Comparison of ENCODE assay signal across 32 cellular contexts in genomic region chr2:127586136-127586535, GRCh38. TPM values are rescaled to one million over a fixed set of nuclear protein-coding genes. Genes with fewer than 3 reads are reported as not detected.
"Had no signal": no experiment of that assay in that cellular context is flagged by ENCODE, and none has a peak within 500 bp of the region (broad histone marks: within the 10 kb centered on the region; RNA-seq: fewer than 3 reads in every experiment).

No MANE protein-coding gene starts in this region.

- H3K4me1 Mint-ChIP-seq: activated CD4-positive, alpha-beta T cell treated with anti-CD3 and anti-CD28 coated beads for 36 hours; activated CD8-positive, alpha-beta memory T cell treated with anti-CD3 and anti-CD28 coated beads, Interleukin-2, amount 10 ng/mL, durations not matched to agents 7 days and 5 days; activated naive CD8-positive, alpha-beta T cell treated with anti-CD3 and anti-CD28 coated beads, Interleukin-2, amount 50 U/mL, for 24 hours had no signal

- DNase-seq: activated CD4-positive, alpha-beta T cell treated with anti-CD3 and anti-CD28 coated beads for 36 hours; activated CD4-positive, CD25-positive, alpha-beta regulatory T cell; activated CD8-positive, alpha-beta memory T cell treated with anti-CD3 and anti-CD28 coated beads, Interleukin-2, amount 10 ng/mL, durations not matched to agents 7 days and 5 days; activated CD8-positive, alpha-beta T cell treated with anti-CD3 and anti-CD28 coated beads, Interleukin-2, amount 10 ng/mL, durations not matched to agents 7 days and 5 days; activated gamma-delta T cell; activated naive CD4-positive, alpha-beta T cell treated with anti-CD3 and anti-CD28 coated beads, Interleukin-2, amount 10 ng/mL, durations not matched to agents 7 days and 5 days; activated naive CD8-positive, alpha-beta T cell treated with anti-CD3 and anti-CD28 coated beads, Interleukin-2, amount 50 U/mL, for 24 hours; amygdala; central memory CD4-positive, alpha-beta T cell; dermis blood vessel endothelial cell; effector CD4-positive, alpha-beta T cell; esophagus squamous epithelium; foreskin melanocyte; heart right ventricle; kidney glomerular epithelial cell; left lung; lower lobe of right lung; mesenchymal stem cell; mucosa of descending colon; nucleus accumbens; psoas muscle; stimulated activated CD4-positive, alpha-beta T cell treated with anti-CD3 and anti-CD28 coated beads, Interleukin-4, amount 100 ng/mL, for 1 hour; stimulated activated naive CD8-positive, alpha-beta T cell treated with anti-CD3 and anti-CD28 coated beads, Interleukin-15, Interleukin-2, amounts not matched to agents 100 U/mL and 50 U/mL, for 24 hours; trophoblast cell had no signal

- H3K27me3 ChIP-seq: esophagus squamous epithelium, heart right ventricle, left lung had no signal

- H3K9me3 ChIP-seq: esophagus squamous epithelium, heart right ventricle, left lung, lower lobe of right lung, mucosa of descending colon, psoas muscle, thoracic aorta had no signal

- H3K27ac ChIP-seq: epithelial cell of prostate, esophagus squamous epithelium, heart right ventricle, left lung, lower lobe of right lung, parathyroid adenoma, psoas muscle, thoracic aorta had no signal

- H3K4me3 ChIP-seq: esophagus squamous epithelium, heart right ventricle, left lung, lower lobe of right lung, mucosa of descending colon, psoas muscle, thoracic aorta had no signal

- H3K36me3 Mint-ChIP-seq: activated CD8-positive, alpha-beta memory T cell treated with anti-CD3 and anti-CD28 coated beads, Interleukin-2, amount 10 ng/mL, durations not matched to agents 7 days and 5 days; activated naive CD4-positive, alpha-beta T cell treated with anti-CD3 and anti-CD28 coated beads, Interleukin-2, amount 10 ng/mL, durations not matched to agents 7 days and 5 days; natural killer cell treated with Interleukin-12 subunit alpha and Interleukin-12 subunit beta and Interleukin-15 and Interleukin-18, amount 100 ng/mL, for 72 hours had no signal

- H3K27ac Mint-ChIP-seq: activated CD4-positive, alpha-beta T cell treated with anti-CD3 and anti-CD28 coated beads for 36 hours; activated CD8-positive, alpha-beta memory T cell treated with anti-CD3 and anti-CD28 coated beads, Interleukin-2, amount 10 ng/mL, durations not matched to agents 7 days and 5 days; activated CD8-positive, alpha-beta T cell treated with anti-CD3 and anti-CD28 coated beads, Interleukin-2, amount 10 ng/mL, durations not matched to agents 7 days and 5 days; activated naive CD4-positive, alpha-beta T cell treated with anti-CD3 and anti-CD28 coated beads, Interleukin-2, amount 10 ng/mL, durations not matched to agents 7 days and 5 days; activated naive CD8-positive, alpha-beta T cell treated with anti-CD3 and anti-CD28 coated beads, Interleukin-2, amount 50 U/mL, for 24 hours; natural killer cell treated with Interleukin-12 subunit alpha and Interleukin-12 subunit beta and Interleukin-15 and Interleukin-18, amount 100 ng/mL, for 72 hours had no signal

- H2AFZ ChIP-seq: parathyroid adenoma had no signal

- H3K4me3 Mint-ChIP-seq: activated CD4-positive, alpha-beta T cell treated with anti-CD3 and anti-CD28 coated beads for 36 hours; activated CD8-positive, alpha-beta memory T cell treated with anti-CD3 and anti-CD28 coated beads, Interleukin-2, amount 10 ng/mL, durations not matched to agents 7 days and 5 days; activated CD8-positive, alpha-beta T cell treated with anti-CD3 and anti-CD28 coated beads, Interleukin-2, amount 10 ng/mL, durations not matched to agents 7 days and 5 days; activated naive CD4-positive, alpha-beta T cell treated with anti-CD3 and anti-CD28 coated beads, Interleukin-2, amount 10 ng/mL, durations not matched to agents 7 days and 5 days; activated naive CD8-positive, alpha-beta T cell treated with anti-CD3 and anti-CD28 coated beads, Interleukin-2, amount 50 U/mL, for 24 hours; natural killer cell treated with Interleukin-12 subunit alpha and Interleukin-12 subunit beta and Interleukin-15 and Interleukin-18, amount 100 ng/mL, for 72 hours had no signal

- H3K27me3 Mint-ChIP-seq: activated CD4-positive, alpha-beta T cell treated with anti-CD3 and anti-CD28 coated beads for 36 hours; activated naive CD8-positive, alpha-beta T cell treated with anti-CD3 and anti-CD28 coated beads, Interleukin-2, amount 50 U/mL, for 24 hours had no signal

- H3K36me3 ChIP-seq: esophagus squamous epithelium, heart right ventricle, left lung, lower lobe of right lung, thoracic aorta had no signal

- H3K9me3 Mint-ChIP-seq: activated naive CD4-positive, alpha-beta T cell treated with anti-CD3 and anti-CD28 coated beads, Interleukin-2, amount 10 ng/mL, durations not matched to agents 7 days and 5 days; activated naive CD8-positive, alpha-beta T cell treated with anti-CD3 and anti-CD28 coated beads, Interleukin-2, amount 50 U/mL, for 24 hours; natural killer cell treated with Interleukin-12 subunit alpha and Interleukin-12 subunit beta and Interleukin-15 and Interleukin-18, amount 100 ng/mL, for 72 hours had no signal

- ATAC-seq: activated CD4-positive, alpha-beta T cell treated with anti-CD3 and anti-CD28 coated beads for 36 hours; activated CD8-positive, alpha-beta memory T cell treated with anti-CD3 and anti-CD28 coated beads, Interleukin-2, amount 10 ng/mL, durations not matched to agents 7 days and 5 days; activated CD8-positive, alpha-beta T cell treated with anti-CD3 and anti-CD28 coated beads, Interleukin-2, amount 10 ng/mL, durations not matched to agents 7 days and 5 days; activated naive CD8-positive, alpha-beta T cell treated with anti-CD3 and anti-CD28 coated beads, Interleukin-2, amount 50 U/mL, for 24 hours; heart right ventricle; left lung; lower lobe of right lung; mucosa of descending colon; natural killer cell treated with Interleukin-12 subunit alpha and Interleukin-12 subunit beta and Interleukin-15 and Interleukin-18, amount 100 ng/mL, for 72 hours; psoas muscle; stimulated activated naive CD8-positive, alpha-beta T cell treated with anti-CD3 and anti-CD28 coated beads, Interleukin-15, Interleukin-2, amounts not matched to agents 100 U/mL and 50 U/mL, for 24 hours had no signal

- H3K4me1 ChIP-seq: esophagus squamous epithelium, left lung, lower lobe of right lung, parathyroid adenoma, psoas muscle had no signal

- H3K9ac ChIP-seq: parathyroid adenoma had no signal

RNA-seq across cellular contexts. Expression of gene MYO7B, which starts 50.7 kb away (rescaled TPM):
- total RNA-seq: dermis blood vessel endothelial cell; myocyte; natural killer cell treated with Interleukin-12 subunit alpha and Interleukin-12 subunit beta and Interleukin-15 and Interleukin-18, amount 100 ng/mL, for 72 hours had no signal

RNA-seq across cellular contexts. Expression of gene GPR17, which starts 59.8 kb away (rescaled TPM):
- total RNA-seq: activated CD4-positive, alpha-beta T cell treated with anti-CD3 and anti-CD28 coated beads for 36 hours; activated CD8-positive, alpha-beta memory T cell treated with anti-CD3 and anti-CD28 coated beads, Interleukin-2, amount 10 ng/mL, durations not matched to agents 7 days and 5 days; activated CD8-positive, alpha-beta T cell treated with anti-CD3 and anti-CD28 coated beads, Interleukin-2, amount 10 ng/mL, durations not matched to agents 7 days and 5 days; dermis blood vessel endothelial cell; esophagus squamous epithelium; glomerular endothelial cell; myocyte; natural killer cell treated with Interleukin-12 subunit alpha and Interleukin-12 subunit beta and Interleukin-15 and Interleukin-18, amount 100 ng/mL, for 72 hours; subcutaneous adipose tissue; T-helper 1 cell treated with Interleukin-12 subunit alpha and Interleukin-12 subunit beta and Interleukin-4 antibody, amounts not matched to agents 30 ng/mL and 1 ng/mL, for 36 hours; thoracic aorta had no signal
